ENCODE assay signal across 1 cellular context in genomic region chr5:112418412-112419049, GRCh38.
TF ChIP-seq lines count a peak whose summit lies in the region.

No MANE protein-coding gene starts in this region.

TF ChIP-seq in HCT116, 20 proteins besides CTCF, POLR2A, EP300 and RAD21 (continued from another document):
- TF ChIP-seq CEBPB (IDR thresholded peaks at IDR 0.05; ENCODE audit: low read depth) (no peak), POLR2AphosphoS5 (IDR thresholded peaks at IDR 0.05; ENCODE audit: low read depth, low read length) (no peak), EZH2phosphoT487 (IDR thresholded peaks at IDR 0.05; ENCODE audit: borderline replicate concordance) (no peak), ZFX (IDR thresholded peaks at IDR 0.05) (no peak), EGR1 (IDR thresholded peaks at IDR 0.05; ENCODE audit: low read depth) (no peak), EZH2 (IDR thresholded peaks at IDR 0.05) (no peak), SP1 (IDR thresholded peaks at IDR 0.05; ENCODE audit: low read depth) (no peak), MAX (IDR thresholded peaks at IDR 0.05) (no peak)
